8 cellular contexts compared by ENCODE assay signal in genomic region chr6:37516076-37516919, GRCh38. TPM values are rescaled to one million over a fixed set of nuclear protein-coding genes. Genes with fewer than 3 reads are reported as not detected.
A peak's percentile ranks its signal among the peaks of the same experiment; 100 is the strongest.
DNase-seq lines count a peak whose midpoint lies in the region; ATAC-seq and TF ChIP-seq lines count a peak whose summit lies in the region.

No MANE protein-coding gene starts in this region.

- DNase-seq in CD8-positive, alpha-beta T cell = peak; percentile 76 to 97 (median 88)
- DNase-seq in NCI-H1436 (lab: John Stamatoyannopoulos, UW) (peak; percentile 69), stomach (peak; percentile 73)
- peak; percentile 60 to 98 (median 89) for DNase-seq in naive thymus-derived CD4-positive, alpha-beta T cell

- CTCF ChIA-PET in CD8-positive, alpha-beta T cell (lab: Charles Lee) = interaction anchor here (0.7 to 5.8 kb wide), 15 partner anchors 8 to 176 kb away, joined by 3 to 65 read pairs (median 5); partner anchors contain the start of gene CCDC167
- CTCF ChIA-PET in naive thymus-derived CD4-positive, alpha-beta T cell (lab: Charles Lee) = interaction anchor here (0.8 to 3.9 kb wide), 12 partner anchors 10 to 190 kb away, joined by 3 to 54 read pairs (median 4); partner anchors contain the start of gene CCDC167

- peak overlapping the region; percentile 99 for H3K27ac Mint-ChIP-seq in CD8-positive, alpha-beta T cell
- H3K27ac Mint-ChIP-seq in brain = peak overlapping the region; percentile 91 to 99 (median 97)
- peak overlapping the region; percentile 92 to 99 (median 97) for H3K27ac Mint-ChIP-seq in naive thymus-derived CD4-positive, alpha-beta T cell

- peaks cover 80% of the 10 kb centered on the region for H3K4me1 Mint-ChIP-seq in CD8-positive, alpha-beta T cell (ENCODE audit: low read depth)
- peaks cover 74% of the 10 kb centered on the region for H3K4me1 Mint-ChIP-seq in brain
- H3K4me1 Mint-ChIP-seq in naive thymus-derived CD4-positive, alpha-beta T cell = peaks cover 51 to 89% (median 81%) of the 10 kb centered on the region in 7 donors

- WGBS in stomach, 5 donors = 10 to 26% (median 22%) methylated on average over 11 to 18 of the region's 18 CpGs

- H3K27me3 Mint-ChIP-seq in CD8-positive, alpha-beta T cell (ENCODE audit: low read depth) = no peaks in the 10 kb centered on the region
- H3K27me3 Mint-ChIP-seq in brain = peaks cover 22% of the 10 kb centered on the region
- no peaks in the 10 kb centered on the region for H3K27me3 Mint-ChIP-seq in naive thymus-derived CD4-positive, alpha-beta T cell

- H3K9me3 Mint-ChIP-seq in CD8-positive, alpha-beta T cell = no peaks in the 10 kb centered on the region
- H3K9me3 Mint-ChIP-seq in brain = peaks cover 0 to 11% (median 0%) of the 10 kb centered on the region in 5 experiments
- H3K9me3 Mint-ChIP-seq in naive thymus-derived CD4-positive, alpha-beta T cell = no peaks in the 10 kb centered on the region

- peaks cover 17% of the 10 kb centered on the region for H3K36me3 Mint-ChIP-seq in CD8-positive, alpha-beta T cell
- no peaks in the 10 kb centered on the region for H3K36me3 Mint-ChIP-seq in brain
- peaks cover 0 to 6% (median 0%) of the 10 kb centered on the region in 5 donors for H3K36me3 Mint-ChIP-seq in naive thymus-derived CD4-positive, alpha-beta T cell

- peaks cover 85% of the 10 kb centered on the region for H3K4me1 ChIP-seq in CD8-positive, alpha-beta T cell (ENCODE audit: insufficient read depth, low read length)
- peaks cover 76 to 84% of the 10 kb centered on the region in 2 donors for H3K4me1 ChIP-seq in naive thymus-derived CD4-positive, alpha-beta T cell (ENCODE audit: control insufficient read depth in 2 of 2, insufficient read depth in 2 of 2, low read length in 2 of 2)
- peaks cover 6 to 21% (median 17%) of the 10 kb centered on the region in 4 donors for H3K4me1 ChIP-seq in stomach

- no peak for TF ChIP-seq POLR2A in stomach (IDR thresholded peaks at IDR 0.05)

- no peaks in the 10 kb centered on the region for H3K27me3 ChIP-seq in CD8-positive, alpha-beta T cell (ENCODE audit: insufficient read depth, low read length)
- H3K27me3 ChIP-seq in naive thymus-derived CD4-positive, alpha-beta T cell (ENCODE audit: control insufficient read depth in 2 of 2, insufficient read depth in 2 of 2, low read length in 2 of 2) = no peaks in the 10 kb centered on the region
- peaks cover 0 to 52% (median 29%) of the 10 kb centered on the region in 3 donors for H3K27me3 ChIP-seq in stomach

- H3K27ac ChIP-seq in CD8-positive, alpha-beta T cell (ENCODE audit: low read depth, low read length) = peak overlapping the region; percentile 80
- H3K27ac ChIP-seq in VCaP (peak overlapping the region; percentile 86), stomach (peak overlapping the region; percentile 3 to 68 (median 53))
- peak overlapping the region; percentile 97 for H3K27ac ChIP-seq in naive thymus-derived CD4-positive, alpha-beta T cell (ENCODE audit: low read depth, low read length)

- H3K36me3 ChIP-seq in CD8-positive, alpha-beta T cell (ENCODE audit: insufficient read depth, low read length) = no peaks in the 10 kb centered on the region
- H3K36me3 ChIP-seq in naive thymus-derived CD4-positive, alpha-beta T cell (ENCODE audit: control insufficient read depth in 2 of 3, insufficient read depth in 3 of 3, low read length in 3 of 3) = no peaks in the 10 kb centered on the region
- no peaks in the 10 kb centered on the region for H3K36me3 ChIP-seq in stomach

- intact Hi-C loops in CD8-positive, alpha-beta T cell (cut with DNase I, micrococcal nuclease) = loop anchor here (1.0 to 10.0 kb wide), 8 partner anchors 8 to 1186 kb away; partner anchors contain the start of genes CMTR1 (in 2 of the 2), GLO1 (in 1 of the 2), PIM1 (in 1 of the 2) and ZFAND3 (in 1 of the 2)
- intact Hi-C loops in naive thymus-derived CD4-positive, alpha-beta T cell (cut with micrococcal nuclease) = loop anchor here (1.0 to 10.0 kb wide), 11 partner anchors 8 to 1071 kb away; partner anchors contain the start of genes CMTR1 (in 1 of the 2), KCTD20 (in 1 of the 2), MDGA1 (in 1 of the 2) and MTCH1 (in 1 of the 2)
- intact Hi-C loops in stomach (cut with DNase I; ENCODE audit: low total_unique reads) = no loop called here

- POLR2A ChIA-PET in CD8-positive, alpha-beta T cell (lab: Charles Lee) = interaction anchor here (0.8 to 9.8 kb wide), 18 partner anchors 10 to 303 kb away, joined by 3 to 207 read pairs (median 8); partner anchors contain the start of genes CCDC167, CMTR1, MDGA1 and ZFAND3
- POLR2A ChIA-PET in naive thymus-derived CD4-positive, alpha-beta T cell (lab: Charles Lee) = interaction anchor here (0.6 to 12.3 kb wide), 17 partner anchors 10 to 412 kb away, joined by 3 to 376 read pairs (median 6); partner anchors contain the start of genes CCDC167, CMTR1 and MDGA1

- peak overlapping the region; percentile 88 for H3K4me3 Mint-ChIP-seq in CD8-positive, alpha-beta T cell
- H3K4me3 Mint-ChIP-seq in brain = peak overlapping the region in 4 of 5 experiments; percentile 49 to 63 (median 55)
- peak overlapping the region; percentile 75 to 93 (median 84) for H3K4me3 Mint-ChIP-seq in naive thymus-derived CD4-positive, alpha-beta T cell

- H3K4me3 ChIP-seq in CD8-positive, alpha-beta T cell (ENCODE audit: low read depth, low read length) = peak overlapping the region; percentile 52
- H3K4me3 ChIP-seq in naive thymus-derived CD4-positive, alpha-beta T cell (ENCODE audit: low read length) = peak overlapping the region; percentile 55
- peak overlapping the region in 2 of 4 donors; percentile 7 to 14 for H3K4me3 ChIP-seq in stomach

- no peaks in the 10 kb centered on the region for H3K9me3 ChIP-seq in CD8-positive, alpha-beta T cell (ENCODE audit: low read length)
- H3K9me3 ChIP-seq in naive thymus-derived CD4-positive, alpha-beta T cell (ENCODE audit: control insufficient read depth in 2 of 3, low read length in 3 of 3) = no peaks in the 10 kb centered on the region
- peaks cover 0 to 7% (median 0%) of the 10 kb centered on the region in 4 donors for H3K9me3 ChIP-seq in stomach

- TF ChIP-seq EP300 in stomach (IDR thresholded peaks at IDR 0.05) = no peak

- TF ChIP-seq CTCF in CD8-positive, alpha-beta T cell (IDR thresholded peaks at IDR 0.05) = no peak
- TF ChIP-seq CTCF in VCaP (conservative IDR thresholded peaks at IDR 0.05) (no peak), brain (conservative IDR thresholded peaks at IDR 0.05) (no peak), stomach (IDR thresholded peaks at IDR 0.05) (no peak)

- ATAC-seq in CD8-positive, alpha-beta T cell = peak; percentile 80
- ATAC-seq in GM21529 (IDR thresholded peaks at IDR 0.05; ENCODE audit: unreplicated experiment) (peak; percentile 73), HG03280 (IDR thresholded peaks at IDR 0.05; ENCODE audit: unreplicated experiment) (no peak)
- ATAC-seq in naive thymus-derived CD4-positive, alpha-beta T cell = peak; percentile 90

RNA-seq across cellular contexts. Expression of gene CCDC167, which starts 16.6 kb away (rescaled TPM):
- total RNA-seq in CD8-positive, alpha-beta T cell = 1 to 10 TPM; 5.4 to 6.2 TPM
- polyA plus RNA-seq in brain (ENCODE audit: insufficient read depth, low read depth, low replicate concordance) = 233 TPM
- total RNA-seq in naive thymus-derived CD4-positive, alpha-beta T cell = 10 to 100 TPM; 13.8 to 55.1 (median 18.0) TPM
- polyA plus RNA-seq in naive thymus-derived CD4-positive, alpha-beta T cell = 10 to 100 TPM; 94.0 to 95.5 TPM
- total RNA-seq in stomach = 10 to 100 TPM in 3 of 5 donors, 1 to 10 TPM in 1, not detected in 1; 4.2 to 46.9 (median 28.8) TPM
- 10 to 100 TPM; 26.0 to 47.8 (median 42.5) TPM for polyA plus RNA-seq in stomach
